ENCODE assay signal across 8 cellular contexts in genomic region chr22:19478086-19478392, GRCh38. TPM values are rescaled to one million over a fixed set of nuclear protein-coding genes. Genes with fewer than 3 reads are reported as not detected.
DNase-seq lines count a peak whose midpoint lies in the region; ATAC-seq and TF ChIP-seq lines count a peak whose summit lies in the region.

No MANE protein-coding gene starts in this region.

- H3K4me1 Mint-ChIP-seq in activated CD4-positive, alpha-beta T cell treated with anti-CD3 and anti-CD28 coated beads for 36 hours = peaks cover 37% of the 10 kb centered on the region
- H3K4me1 Mint-ChIP-seq in activated naive CD8-positive, alpha-beta T cell treated with anti-CD3 and anti-CD28 coated beads for 36 hours = peaks cover 26% of the 10 kb centered on the region

- H3K4me3 ChIP-seq in kidney epithelial cell (ENCODE audit: low read depth, low read length) (peak overlapping the region; percentile 97), testis (peak overlapping the region; percentile 77 to 86)

- H3K27ac ChIP-seq in testis = peak overlapping the region in 1 of 2 donors; percentile 99

- no peak for TF ChIP-seq POLR2A in testis (IDR thresholded peaks at IDR 0.05)

- peak overlapping the region; percentile 90 for H3K27ac Mint-ChIP-seq in activated CD4-positive, alpha-beta T cell treated with anti-CD3 and anti-CD28 coated beads for 36 hours
- peak overlapping the region; percentile 69 for H3K27ac Mint-ChIP-seq in activated naive CD8-positive, alpha-beta T cell treated with anti-CD3 and anti-CD28 coated beads for 36 hours

- no peaks in the 10 kb centered on the region for H3K9me3 Mint-ChIP-seq in activated CD4-positive, alpha-beta T cell treated with anti-CD3 and anti-CD28 coated beads for 36 hours (ENCODE audit: low read depth)
- no peaks in the 10 kb centered on the region for H3K9me3 Mint-ChIP-seq in activated naive CD8-positive, alpha-beta T cell treated with anti-CD3 and anti-CD28 coated beads for 36 hours

- CTCF ChIA-PET in activated CD4-positive, alpha-beta T cell treated with anti-CD3 and anti-CD28 coated beads for 36 hours (lab: Charles Lee) = interaction anchor here (0.7 to 1.7 kb wide), 8 partner anchors 25 to 610 kb away, joined by 3 to 18 read pairs (median 4); partner anchors contain the start of genes ESS2 and HIRA

- no peak for ATAC-seq in activated CD4-positive, alpha-beta T cell treated with anti-CD3 and anti-CD28 coated beads for 36 hours

- TF ChIP-seq CTCF in kidney epithelial cell (IDR thresholded peaks at IDR 0.05; ENCODE audit: insufficient read depth, low read length, poor library complexity, severe bottlenecking) = no peak
- no peak for TF ChIP-seq CTCF in testis (IDR thresholded peaks at IDR 0.05)

- H3K9me3 ChIP-seq in testis = no peaks in the 10 kb centered on the region

- intact Hi-C loops in activated CD4-positive, alpha-beta T cell treated with anti-CD3 and anti-CD28 coated beads for 36 hours (cut with DNase I, micrococcal nuclease) = loop anchor here (2.0 to 5.0 kb wide), 4 partner anchors 186 to 356 kb away; partner anchors contain the start of genes CLTCL1 (in 1 of the 2), DGCR2 (in 1 of the 2) and SLC25A1 (in 1 of the 2)
- intact Hi-C loops in testis (cut with DNase I; ENCODE audit: low total_unique reads) = no loop called here
- intact Hi-C loops in posterior cingulate gyrus (cut with DNase I) = loop anchor here (5.0 to 10.0 kb wide), 3 partner anchors 46 to 523 kb away; partner anchors contain the start of genes HIRA and MRPL40

- H3K36me3 ChIP-seq in kidney epithelial cell (ENCODE audit: control insufficient read depth, insufficient read depth, low read length) (peaks cover 1% of the 10 kb centered on the region), testis (ENCODE audit: low read depth, missing control alignments) (no peaks in the 10 kb centered on the region)

- no peak for DNase-seq in activated CD4-positive, alpha-beta T cell treated with anti-CD3 and anti-CD28 coated beads for 36 hours
- DNase-seq in activated CD4-positive, alpha-beta T cell treated with anti-CD3 and anti-CD28 coated beads for 4 hours = no peak
- no peak for DNase-seq in activated naive CD8-positive, alpha-beta T cell treated with anti-CD3 and anti-CD28 coated beads for 36 hours
- DNase-seq in kidney epithelial cell (ENCODE audit: low read depth) = no peak
- no peak for DNase-seq in testis
- DNase-seq in stimulated activated CD4-positive, alpha-beta T cell treated with anti-CD3 and anti-CD28 coated beads, Interleukin-15, amount 100 ng/mL, for 24 hours = no peak
- DNase-seq in posterior cingulate gyrus = no peak
- DNase-seq in MV-4-11 (lab: John Stamatoyannopoulos, UW) = no peak

- POLR2A ChIA-PET in activated CD4-positive, alpha-beta T cell treated with anti-CD3 and anti-CD28 coated beads for 36 hours (lab: Charles Lee) = interaction anchor here (0.7 to 1.6 kb wide), 5 partner anchors 10 to 568 kb away, joined by 3 to 4 read pairs (median 4); no protein-coding TSS in a partner anchor

- H3K27me3 ChIP-seq in kidney epithelial cell (ENCODE audit: control insufficient read depth, insufficient read depth, low read length) (no peaks in the 10 kb centered on the region), testis (no peaks in the 10 kb centered on the region)

- peaks cover 34% of the 10 kb centered on the region for H3K4me1 ChIP-seq in testis

- H3K27me3 Mint-ChIP-seq in activated CD4-positive, alpha-beta T cell treated with anti-CD3 and anti-CD28 coated beads for 36 hours = no peaks in the 10 kb centered on the region
- no peaks in the 10 kb centered on the region for H3K27me3 Mint-ChIP-seq in activated naive CD8-positive, alpha-beta T cell treated with anti-CD3 and anti-CD28 coated beads for 36 hours

- WGBS in testis, 2 donors = 1 to 6% methylated on average over 5 of the region's 5 CpGs

- peaks cover 41% of the 10 kb centered on the region for H3K36me3 Mint-ChIP-seq in activated CD4-positive, alpha-beta T cell treated with anti-CD3 and anti-CD28 coated beads for 36 hours (ENCODE audit: low read depth)
- H3K36me3 Mint-ChIP-seq in activated naive CD8-positive, alpha-beta T cell treated with anti-CD3 and anti-CD28 coated beads for 36 hours = peaks cover 25% of the 10 kb centered on the region

- H3K4me3 Mint-ChIP-seq in activated CD4-positive, alpha-beta T cell treated with anti-CD3 and anti-CD28 coated beads for 36 hours = peak overlapping the region; percentile 99
- peak overlapping the region; percentile 99 for H3K4me3 Mint-ChIP-seq in activated naive CD8-positive, alpha-beta T cell treated with anti-CD3 and anti-CD28 coated beads for 36 hours

RNA-seq across cellular contexts. Expression of gene UFD1, which starts 1.0 kb away (rescaled TPM):
- total RNA-seq in activated CD4-positive, alpha-beta T cell treated with anti-CD3 and anti-CD28 coated beads for 36 hours = 100 to 1,000 TPM in 1 of 2 experiments, 10 to 100 TPM in 1; 78.4 to 109 TPM
- 10 to 100 TPM; 71.1 to 79.3 TPM for total RNA-seq in activated naive CD8-positive, alpha-beta T cell treated with anti-CD3 and anti-CD28 coated beads for 36 hours
- 48.9 and 50.9 TPM in 2 replicates for total RNA-seq in kidney epithelial cell
- 10 to 100 TPM; 46.1 to 54.5 TPM for total RNA-seq in testis
- 86.6 TPM for polyA plus RNA-seq in testis (ENCODE audit: insufficient read depth, low read depth, low replicate concordance)

RNA-seq across cellular contexts. Expression of gene CDC45, which starts 1.7 kb away (rescaled TPM):
- total RNA-seq in activated CD4-positive, alpha-beta T cell treated with anti-CD3 and anti-CD28 coated beads for 36 hours = 100 to 1,000 TPM; 103 to 111 TPM
- total RNA-seq in activated naive CD8-positive, alpha-beta T cell treated with anti-CD3 and anti-CD28 coated beads for 36 hours = 100 to 1,000 TPM; 110 to 114 TPM
- total RNA-seq in kidney epithelial cell (5.6 and 10.5 TPM in 2 replicates), testis (10 to 100 TPM; 38.8 to 43.7 TPM)
- 47.2 TPM for polyA plus RNA-seq in testis (ENCODE audit: insufficient read depth, low read depth, low replicate concordance)

RNA-seq across cellular contexts. Expression of gene C22orf39, which starts 30.5 kb away (rescaled TPM):
- total RNA-seq in activated CD4-positive, alpha-beta T cell treated with anti-CD3 and anti-CD28 coated beads for 36 hours = 10 to 100 TPM; 21.9 to 22.2 TPM
- 10 to 100 TPM; 21.7 to 23.6 TPM for total RNA-seq in activated naive CD8-positive, alpha-beta T cell treated with anti-CD3 and anti-CD28 coated beads for 36 hours
- total RNA-seq in kidney epithelial cell = 37.9 and 42.3 TPM in 2 replicates
- 10 to 100 TPM; 60.9 to 64.1 TPM for total RNA-seq in testis
- 38.7 TPM for polyA plus RNA-seq in testis (ENCODE audit: insufficient read depth, low read depth, low replicate concordance)

RNA-seq across cellular contexts. Expression of gene MRPL40, which starts 45.7 kb away (rescaled TPM):
- total RNA-seq in activated CD4-positive, alpha-beta T cell treated with anti-CD3 and anti-CD28 coated beads for 36 hours = 10 to 100 TPM; 34.1 to 34.4 TPM
- 10 to 100 TPM; 47.7 to 48.3 TPM for total RNA-seq in activated naive CD8-positive, alpha-beta T cell treated with anti-CD3 and anti-CD28 coated beads for 36 hours
- total RNA-seq in kidney epithelial cell (47.2 and 49.5 TPM in 2 replicates), testis (10 to 100 TPM; 28.9 to 29.2 TPM)
- 53.8 TPM for polyA plus RNA-seq in testis (ENCODE audit: insufficient read depth, low read depth, low replicate concordance)

RNA-seq across cellular contexts. Expression of gene CLDN5, which starts 46.2 kb away (rescaled TPM):
- total RNA-seq in activated CD4-positive, alpha-beta T cell treated with anti-CD3 and anti-CD28 coated beads for 36 hours = not detected
- not detected for total RNA-seq in activated naive CD8-positive, alpha-beta T cell treated with anti-CD3 and anti-CD28 coated beads for 36 hours
- 1.6 and 1.7 TPM in 2 replicates for total RNA-seq in kidney epithelial cell
- 10 to 100 TPM; 29.2 to 42.0 TPM for total RNA-seq in testis
- polyA plus RNA-seq in testis (ENCODE audit: insufficient read depth, low read depth, low replicate concordance) = 10.4 TPM
